ENCODE assay signal across 9 cellular contexts in genomic region chr6:36095497-36096391, GRCh38. TPM values are rescaled to one million over a fixed set of nuclear protein-coding genes. Genes with fewer than 3 reads are reported as not detected.
DNase-seq lines count a peak whose midpoint lies in the region; ATAC-seq and TF ChIP-seq lines count a peak whose summit lies in the region.
"Had no signal": no experiment of that assay in that cellular context is flagged by ENCODE, and none has a peak within 500 bp of the region (broad histone marks: within the 10 kb centered on the region; RNA-seq: fewer than 3 reads in every experiment).

No MANE protein-coding gene starts in this region.

- no peak overlapping the region for H3K4me2 ChIP-seq in DND-41 (ENCODE audit: insufficient read depth, low read length)

- H2AFZ ChIP-seq in DND-41 (ENCODE audit: low read depth, low read length) = no peak overlapping the region

- H3K27ac ChIP-seq in 22Rv1 = peak overlapping the region; percentile 88
- no peak overlapping the region for H3K27ac ChIP-seq in DND-41 (ENCODE audit: low read length)
- no peak overlapping the region for H3K27ac ChIP-seq in RWPE1
- peak overlapping the region; percentile 64 to 68 (median 65) for H3K27ac ChIP-seq in right lobe of liver

- peaks cover 37% of the 10 kb centered on the region; the same call in 1 of the 2 replicates for H3K36me3 ChIP-seq in DND-41 (ENCODE audit: insufficient read depth, low read length)
- peaks cover 0 to 5% (median 0%) of the 10 kb centered on the region in 4 donors for H3K36me3 ChIP-seq in right lobe of liver

- H3K9me3 ChIP-seq in DND-41 (ENCODE audit: insufficient read depth, low read length, severe bottlenecking) (no peaks in the 10 kb centered on the region), right lobe of liver (no peaks in the 10 kb centered on the region)
- H3K9me3 ChIP-seq: thyroid gland had no signal

- CTCF ChIA-PET in RWPE1 (lab: Yijun Ruan, JAX) = interaction anchor here (0.5 to 3.6 kb wide), 13 partner anchors 11 to 434 kb away, joined by 3 to 20 read pairs (median 3); partner anchors contain the start of gene MAPK14

- TF ChIP-seq CTCF in 22Rv1 (IDR thresholded peaks at IDR 0.05) (peak; percentile 71), DND-41 (IDR thresholded peaks at IDR 0.05; ENCODE audit: borderline replicate concordance, extremely low read depth, low read length, poor library complexity, severe bottlenecking) (no peak), RWPE1 (conservative IDR thresholded peaks at IDR 0.05; ENCODE audit: low read depth) (peak; percentile 52), right lobe of liver (IDR thresholded peaks at IDR 0.05) (no peak)

- ATAC-seq in DND-41 (ENCODE audit: insufficient read depth, low read depth) = peak; percentile 27; the same call in 1 of the 3 replicates
- ATAC-seq in right lobe of liver = peak; percentile 88 to 94 (median 92)
- ATAC-seq in GM19328 (IDR thresholded peaks at IDR 0.05; ENCODE audit: unreplicated experiment) = no peak
- ATAC-seq in GM21423 (IDR thresholded peaks at IDR 0.05; ENCODE audit: unreplicated experiment) = no peak

- no peak overlapping the region for H3K4me3 ChIP-seq in DND-41 (ENCODE audit: low read depth in 1 of 2, low read length in 2 of 2)
- peak overlapping the region in 2 of 3 donors; percentile 14 to 24 for H3K4me3 ChIP-seq in right lobe of liver
- H3K4me3 ChIP-seq: thyroid gland had no signal

- no peak overlapping the region for H3K9ac ChIP-seq in DND-41 (ENCODE audit: low read depth, low read length)

- peaks cover 6% of the 10 kb centered on the region; the same call in 1 of the 2 replicates for H3K4me1 ChIP-seq in DND-41 (ENCODE audit: insufficient read depth, low read length)
- peaks cover 0 to 25% (median 14%) of the 10 kb centered on the region in 4 donors for H3K4me1 ChIP-seq in right lobe of liver

- DNase-seq in DND-41 (no peak), RWPE1 (ENCODE audit: low spot score) (no peak), right lobe of liver (peak; percentile 68 to 75 (median 74)), NCI-H187 treated with DMSO at 0.1 percent for 48 hours (lab: John Stamatoyannopoulos, UW) (no peak)
- no peak for DNase-seq in stimulated activated CD4-positive, alpha-beta T cell treated with anti-CD3 and anti-CD28 coated beads, Interleukin-15, amount 100 ng/mL, for 24 hours

- H4K20me1 ChIP-seq in DND-41 (ENCODE audit: insufficient read depth, low read length) = no peaks in the 10 kb centered on the region

- H3K79me2 ChIP-seq in DND-41 (ENCODE audit: insufficient read depth, low read length) = no peaks in the 10 kb centered on the region

- WGBS in right lobe of liver (ENCODE audit: insufficient coverage, low coverage, low lambda C conversion rate, missing lambda C conversion rate) = 33% methylated on average over 8 of the region's 8 CpGs

- intact Hi-C loops in right lobe of liver (cut with DNase I) = loop anchor here in 1 of 2 donors (5.0 kb wide), 1 partner anchor 68 kb away; the partner anchor contains the start of gene MAPK14

- TF ChIP-seq POLR2A in right lobe of liver (IDR thresholded peaks at IDR 0.05) = peak; percentile 56

- H3K27me3 ChIP-seq in DND-41 (ENCODE audit: insufficient read depth, low read length, poor library complexity) (no peaks in the 10 kb centered on the region), right lobe of liver (no peaks in the 10 kb centered on the region)
- H3K27me3 ChIP-seq: thyroid gland had no signal

- POLR2A ChIA-PET in RWPE1 (lab: Yijun Ruan, JAX; ENCODE audit: low non-redundant PET) = no interaction called here

RNA-seq across cellular contexts. Expression of gene MAPK13, which starts 34.6 kb away (rescaled TPM):
- total RNA-seq in right lobe of liver = 1 to 10 TPM; 2.2 to 5.0 (median 3.0) TPM

Comparison
In these comparisons a context has a peak if more than half of its experiments do, and no peak if none do; other contexts are left out.
1. H3K27ac ChIP-seq: peak in 22Rv1 (single experiment) and right lobe of liver (3 of 3); none in DND-41 (single experiment) and RWPE1 (single experiment).
2. CTCF ChIP-seq: peak in 22Rv1 (single experiment) and RWPE1 (single experiment); none in DND-41 (single experiment) and right lobe of liver (0 of 4).
3. ATAC-seq: peak in DND-41 (single experiment) and right lobe of liver (4 of 4); none in GM19328 (single experiment) and GM21423 (single experiment).
4. DNase-seq: peak in right lobe of liver (3 of 3); none in DND-41 (single experiment), RWPE1 (single experiment), NCI-H187 treated with DMSO at 0.1 percent for 48 hours (single experiment) and stimulated activated CD4-positive, alpha-beta T cell treated with anti-CD3 and anti-CD28 coated beads, Interleukin-15, amount 100 ng/mL, for 24 hours (single experiment).
5. H3K4me3 ChIP-seq: peak in right lobe of liver (2 of 3); none in DND-41 (0 of 2).